Comparison of ENCODE assay signal across 1 cellular context in the genomic region with DNA sequence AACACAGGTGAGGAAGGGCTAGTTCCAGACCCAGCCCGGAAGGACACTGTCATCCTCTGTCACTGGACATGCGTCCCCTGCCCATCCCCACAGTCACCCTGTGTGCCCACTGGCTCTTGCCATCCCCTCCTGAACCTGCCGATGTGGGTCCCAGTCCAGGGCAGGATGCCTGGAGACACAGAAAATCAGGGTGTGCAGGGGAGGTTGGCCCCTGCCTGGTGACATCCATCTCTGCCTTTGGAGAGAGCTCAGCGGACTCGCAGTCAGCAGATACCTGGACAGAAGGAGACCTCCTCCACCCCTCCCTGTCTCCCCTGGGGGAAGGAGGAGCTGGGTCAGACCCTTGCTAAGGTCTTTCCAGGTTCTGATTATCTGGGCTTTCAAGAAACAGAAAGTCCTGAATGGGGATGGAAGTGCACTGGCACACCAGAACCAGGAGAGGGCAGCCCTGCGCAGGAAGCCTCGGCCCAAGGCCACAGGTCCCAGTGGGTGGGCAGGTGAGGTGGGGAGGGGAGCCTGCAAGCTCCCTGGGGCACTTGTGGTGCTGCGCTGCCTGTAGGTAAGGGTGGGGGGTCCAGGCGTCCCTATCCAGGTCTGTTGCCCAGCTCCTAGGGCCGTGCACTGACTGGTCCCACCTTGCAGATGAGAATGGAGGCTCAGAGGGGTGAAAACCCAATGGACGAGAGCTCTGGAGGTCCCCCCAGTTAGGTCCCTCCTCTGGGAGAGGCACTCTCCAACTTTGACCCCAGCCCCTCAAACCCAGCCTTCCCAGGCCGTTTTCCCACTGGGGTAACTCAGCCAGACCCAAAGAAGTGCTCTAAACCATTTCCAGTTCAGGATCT.
TF ChIP-seq lines count a peak whose summit lies in the region.

No MANE protein-coding gene starts in this region.

TF ChIP-seq in Ishikawa, 13 proteins besides CTCF, POLR2A, EP300 and RAD21 (continued from another document):
- TF ChIP-seq, protein P1, sequence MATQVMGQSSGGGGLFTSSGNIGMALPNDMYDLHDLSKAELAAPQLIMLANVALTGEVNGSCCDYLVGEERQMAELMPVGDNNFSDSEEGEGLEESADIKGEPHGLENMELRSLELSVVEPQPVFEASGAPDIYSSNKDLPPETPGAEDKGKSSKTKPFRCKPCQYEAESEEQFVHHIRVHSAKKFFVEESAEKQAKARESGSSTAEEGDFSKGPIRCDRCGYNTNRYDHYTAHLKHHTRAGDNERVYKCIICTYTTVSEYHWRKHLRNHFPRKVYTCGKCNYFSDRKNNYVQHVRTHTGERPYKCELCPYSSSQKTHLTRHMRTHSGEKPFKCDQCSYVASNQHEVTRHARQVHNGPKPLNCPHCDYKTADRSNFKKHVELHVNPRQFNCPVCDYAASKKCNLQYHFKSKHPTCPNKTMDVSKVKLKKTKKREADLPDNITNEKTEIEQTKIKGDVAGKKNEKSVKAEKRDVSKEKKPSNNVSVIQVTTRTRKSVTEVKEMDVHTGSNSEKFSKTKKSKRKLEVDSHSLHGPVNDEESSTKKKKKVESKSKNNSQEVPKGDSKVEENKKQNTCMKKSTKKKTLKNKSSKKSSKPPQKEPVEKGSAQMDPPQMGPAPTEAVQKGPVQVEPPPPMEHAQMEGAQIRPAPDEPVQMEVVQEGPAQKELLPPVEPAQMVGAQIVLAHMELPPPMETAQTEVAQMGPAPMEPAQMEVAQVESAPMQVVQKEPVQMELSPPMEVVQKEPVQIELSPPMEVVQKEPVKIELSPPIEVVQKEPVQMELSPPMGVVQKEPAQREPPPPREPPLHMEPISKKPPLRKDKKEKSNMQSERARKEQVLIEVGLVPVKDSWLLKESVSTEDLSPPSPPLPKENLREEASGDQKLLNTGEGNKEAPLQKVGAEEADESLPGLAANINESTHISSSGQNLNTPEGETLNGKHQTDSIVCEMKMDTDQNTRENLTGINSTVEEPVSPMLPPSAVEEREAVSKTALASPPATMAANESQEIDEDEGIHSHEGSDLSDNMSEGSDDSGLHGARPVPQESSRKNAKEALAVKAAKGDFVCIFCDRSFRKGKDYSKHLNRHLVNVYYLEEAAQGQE (IDR thresholded peaks at IDR 0.05; ENCODE audit: low read depth), result no peak
- TF ChIP-seq EGR1 (IDR thresholded peaks at IDR 0.05) (no peak), TAF1 (IDR thresholded peaks at IDR 0.05; ENCODE audit: low read depth) (no peak), NFIC (IDR thresholded peaks at IDR 0.05) (no peak), TCF12 (IDR thresholded peaks at IDR 0.05; ENCODE audit: low read depth) (no peak), ZBTB7A (IDR thresholded peaks at IDR 0.05; ENCODE audit: low read depth) (no peak)
